ENCODE assay signal across 1 cellular context in genomic region chr19:50725218-50725931, GRCh38.
TF ChIP-seq lines count a peak whose summit lies in the region.

No MANE protein-coding gene starts in this region.

TF ChIP-seq in K562, 482 proteins besides CTCF, POLR2A, EP300 and RAD21 (continued from another document and continues in another):
- TF ChIP-seq ILF3 (IDR thresholded peaks at IDR 0.05; ENCODE audit: borderline replicate concordance): no peak
- no peak for TF ChIP-seq MED1 (CRISPR knock-in tag; IDR thresholded peaks at IDR 0.05; ENCODE audit: borderline replicate concordance)
- no peak for TF ChIP-seq NUFIP1 (IDR thresholded peaks at IDR 0.05; ENCODE audit: partially characterized antibody)
- TF ChIP-seq VEZF1 (CRISPR knock-in tag; IDR thresholded peaks at IDR 0.05): no peak
- no peak for TF ChIP-seq CREBBP (IDR thresholded peaks at IDR 0.05; ENCODE audit: low read depth, low read length)
- no peak for TF ChIP-seq ZBTB1 (CRISPR knock-in tag; IDR thresholded peaks at IDR 0.05; ENCODE audit: borderline replicate concordance, low read depth)
- no peak for TF ChIP-seq TCFL5 (CRISPR knock-in tag; conservative IDR thresholded peaks at IDR 0.05)
- no peak for TF ChIP-seq BCLAF1 (IDR thresholded peaks at IDR 0.05; ENCODE audit: borderline replicate concordance in 1 of 2, control insufficient read depth in 1 of 2, low read depth in 2 of 2, low read length in 1 of 2)
- TF ChIP-seq ZNF133 (CRISPR knock-in tag; IDR thresholded peaks at IDR 0.05): no peak
- TF ChIP-seq SOX6 (IDR thresholded peaks at IDR 0.05): no peak
- TF ChIP-seq TEAD4 (IDR thresholded peaks at IDR 0.05; ENCODE audit: low read length): 0 out of 2 replicates have a peak, but pooled peaks have one; percentile 5
- TF ChIP-seq TEAD4 (CRISPR knock-in tag; IDR thresholded peaks at IDR 0.05; ENCODE audit: borderline replicate concordance): no peak
- TF ChIP-seq ZSCAN29 (IDR thresholded peaks at IDR 0.05): no peak
- TF ChIP-seq HDAC2 (IDR thresholded peaks at IDR 0.05): no peak; the same call in 1 of the 2 replicates
- no peak for TF ChIP-seq MCM7 (IDR thresholded peaks at IDR 0.05)
- no peak for TF ChIP-seq ZNF561 (CRISPR knock-in tag; conservative IDR thresholded peaks at IDR 0.05)
- no peak for TF ChIP-seq RBM15 (IDR thresholded peaks at IDR 0.05; ENCODE audit: insufficient read depth, low read length)
- TF ChIP-seq TSC22D4 (tag; IDR thresholded peaks at IDR 0.05): no peak
- no peak for TF ChIP-seq RFX5 (IDR thresholded peaks at IDR 0.05; ENCODE audit: low read depth, low read length)
- no peak for TF ChIP-seq ZNF24 (IDR thresholded peaks at IDR 0.05)
- TF ChIP-seq ILK (tag; IDR thresholded peaks at IDR 0.05; ENCODE audit: borderline replicate concordance, low read depth): no peak
- no peak for TF ChIP-seq CBFA2T2 (conservative IDR thresholded peaks at IDR 0.05)
- no peak for TF ChIP-seq E2F8 (IDR thresholded peaks at IDR 0.05; ENCODE audit: low read depth, partially characterized antibody)
- TF ChIP-seq ZNF830 (CRISPR knock-in tag; IDR thresholded peaks at IDR 0.05): no peak
- TF ChIP-seq, protein P1, sequence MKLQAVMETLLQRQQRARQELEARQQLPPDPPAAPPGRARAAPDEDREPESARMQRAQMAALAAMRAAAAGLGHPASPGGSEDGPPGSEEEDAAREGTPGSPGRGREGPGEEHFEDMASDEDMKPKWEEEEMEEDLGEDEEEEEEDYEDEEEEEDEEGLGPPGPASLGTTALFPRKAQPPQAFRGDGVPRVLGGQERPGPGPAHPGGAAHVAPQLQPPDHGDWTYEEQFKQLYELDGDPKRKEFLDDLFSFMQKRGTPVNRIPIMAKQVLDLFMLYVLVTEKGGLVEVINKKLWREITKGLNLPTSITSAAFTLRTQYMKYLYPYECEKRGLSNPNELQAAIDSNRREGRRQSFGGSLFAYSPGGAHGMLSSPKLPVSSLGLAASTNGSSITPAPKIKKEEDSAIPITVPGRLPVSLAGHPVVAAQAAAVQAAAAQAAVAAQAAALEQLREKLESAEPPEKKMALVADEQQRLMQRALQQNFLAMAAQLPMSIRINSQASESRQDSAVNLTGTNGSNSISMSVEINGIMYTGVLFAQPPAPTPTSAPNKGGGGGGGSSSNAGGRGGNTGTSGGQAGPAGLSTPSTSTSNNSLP (IDR thresholded peaks at IDR 0.05; ENCODE audit: borderline replicate concordance, low read depth, low read length): no peak
- TF ChIP-seq TRIM28 (IDR thresholded peaks at IDR 0.05): no peak
- TF ChIP-seq, protein P2, sequence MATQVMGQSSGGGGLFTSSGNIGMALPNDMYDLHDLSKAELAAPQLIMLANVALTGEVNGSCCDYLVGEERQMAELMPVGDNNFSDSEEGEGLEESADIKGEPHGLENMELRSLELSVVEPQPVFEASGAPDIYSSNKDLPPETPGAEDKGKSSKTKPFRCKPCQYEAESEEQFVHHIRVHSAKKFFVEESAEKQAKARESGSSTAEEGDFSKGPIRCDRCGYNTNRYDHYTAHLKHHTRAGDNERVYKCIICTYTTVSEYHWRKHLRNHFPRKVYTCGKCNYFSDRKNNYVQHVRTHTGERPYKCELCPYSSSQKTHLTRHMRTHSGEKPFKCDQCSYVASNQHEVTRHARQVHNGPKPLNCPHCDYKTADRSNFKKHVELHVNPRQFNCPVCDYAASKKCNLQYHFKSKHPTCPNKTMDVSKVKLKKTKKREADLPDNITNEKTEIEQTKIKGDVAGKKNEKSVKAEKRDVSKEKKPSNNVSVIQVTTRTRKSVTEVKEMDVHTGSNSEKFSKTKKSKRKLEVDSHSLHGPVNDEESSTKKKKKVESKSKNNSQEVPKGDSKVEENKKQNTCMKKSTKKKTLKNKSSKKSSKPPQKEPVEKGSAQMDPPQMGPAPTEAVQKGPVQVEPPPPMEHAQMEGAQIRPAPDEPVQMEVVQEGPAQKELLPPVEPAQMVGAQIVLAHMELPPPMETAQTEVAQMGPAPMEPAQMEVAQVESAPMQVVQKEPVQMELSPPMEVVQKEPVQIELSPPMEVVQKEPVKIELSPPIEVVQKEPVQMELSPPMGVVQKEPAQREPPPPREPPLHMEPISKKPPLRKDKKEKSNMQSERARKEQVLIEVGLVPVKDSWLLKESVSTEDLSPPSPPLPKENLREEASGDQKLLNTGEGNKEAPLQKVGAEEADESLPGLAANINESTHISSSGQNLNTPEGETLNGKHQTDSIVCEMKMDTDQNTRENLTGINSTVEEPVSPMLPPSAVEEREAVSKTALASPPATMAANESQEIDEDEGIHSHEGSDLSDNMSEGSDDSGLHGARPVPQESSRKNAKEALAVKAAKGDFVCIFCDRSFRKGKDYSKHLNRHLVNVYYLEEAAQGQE (CRISPR knock-in tag; IDR thresholded peaks at IDR 0.05; ENCODE audit: low read depth): peak; percentile 71; the same call in 1 of the 2 replicates
- TF ChIP-seq HIVEP1 (CRISPR knock-in tag; IDR thresholded peaks at IDR 0.05): no peak
- no peak for TF ChIP-seq CBX5 (IDR thresholded peaks at IDR 0.05; ENCODE audit: borderline replicate concordance, low read depth)
- TF ChIP-seq MLLT1 (IDR thresholded peaks at IDR 0.05): peak; percentile 36 to 37; a peak in 1 of 4 replicates
- TF ChIP-seq ZNF134 (CRISPR knock-in tag; conservative IDR thresholded peaks at IDR 0.05): no peak
- no peak for TF ChIP-seq MTA2 (IDR thresholded peaks at IDR 0.05; ENCODE audit: low read depth)
- no peak for TF ChIP-seq ZNF512 (tag; IDR thresholded peaks at IDR 0.05)
- TF ChIP-seq SPI1 (IDR thresholded peaks at IDR 0.05; ENCODE audit: borderline replicate concordance, low read depth, low read length): peak; percentile 66; the same call in 1 of the 2 replicates
- no peak for TF ChIP-seq NFXL1 (CRISPR knock-in tag; IDR thresholded peaks at IDR 0.05)
- no peak for TF ChIP-seq ZNF395 (CRISPR knock-in tag; IDR thresholded peaks at IDR 0.05)
- TF ChIP-seq TBL1XR1 (IDR thresholded peaks at IDR 0.05; ENCODE audit: low read length in 2 of 2): no peak
- TF ChIP-seq SNIP1 (IDR thresholded peaks at IDR 0.05; ENCODE audit: low read depth): no peak
- no peak for TF ChIP-seq ZNF75A (CRISPR knock-in tag; IDR thresholded peaks at IDR 0.05)
- no peak for TF ChIP-seq ETS2 (tag; IDR thresholded peaks at IDR 0.05; ENCODE audit: borderline replicate concordance, poor library complexity, severe bottlenecking)
- no peak for TF ChIP-seq ZBTB7A (IDR thresholded peaks at IDR 0.05; ENCODE audit: borderline replicate concordance, control insufficient read depth, low read depth, low read length)
- no peak for TF ChIP-seq ZNF444 (CRISPR knock-in tag; IDR thresholded peaks at IDR 0.05)
- no peak for TF ChIP-seq ZNF165 (CRISPR knock-in tag; IDR thresholded peaks at IDR 0.05; ENCODE audit: borderline replicate concordance)
- TF ChIP-seq ZNF174 (CRISPR knock-in tag; IDR thresholded peaks at IDR 0.05): no peak
- TF ChIP-seq LEF1 (IDR thresholded peaks at IDR 0.05): no peak
- TF ChIP-seq NCOA1 (IDR thresholded peaks at IDR 0.05; ENCODE audit: low read depth): no peak; the same call in 1 of the 2 replicates
- 0 out of 4 replicates have a peak, but pooled peaks of 1 of the 2 experiments have one; percentile 22 for TF ChIP-seq FOXA3 (CRISPR knock-in tag; conservative IDR thresholded peaks at IDR 0.05 in 1 of 2, IDR thresholded peaks at IDR 0.05 in 1 of 2)
- TF ChIP-seq ZNF143 (CRISPR knock-in tag; IDR thresholded peaks at IDR 0.05): no peak
- no peak for TF ChIP-seq USF2 (CRISPR knock-in tag; IDR thresholded peaks at IDR 0.05)
- no peak for TF ChIP-seq CBX3 (IDR thresholded peaks at IDR 0.05; ENCODE audit: borderline replicate concordance in 1 of 2, low read length in 2 of 2)
- TF ChIP-seq ASH1L (IDR thresholded peaks at IDR 0.05; ENCODE audit: borderline replicate concordance, low read depth, partially characterized antibody): no peak
